Comparison of ENCODE assay signal across 38 cellular contexts in genomic region chr5:53178830-53179229, GRCh38.
"Had no signal": no experiment of that assay in that cellular context is flagged by ENCODE, and none has a peak within 500 bp of the region (broad histone marks: within the 10 kb centered on the region; RNA-seq: fewer than 3 reads in every experiment).

No MANE protein-coding gene starts in this region.

- H3K4me1 ChIP-seq: ascending aorta had no signal

- H3K4me3 ChIP-seq: ascending aorta, cardiac muscle cell had no signal

- H3K36me3 ChIP-seq: ascending aorta, cardiac muscle cell had no signal

- H3K4me1 Mint-ChIP-seq: activated B cell treated with CpG ODN at 0.5 μM for 24 hours; activated CD4-positive, alpha-beta memory T cell treated with anti-CD3 and anti-CD28 coated beads, Interleukin-2, amount 10 ng/mL, durations not matched to agents 7 days and 5 days; activated CD4-positive, alpha-beta T cell treated with anti-CD3 and anti-CD28 coated beads, Interleukin-2, amount 10 ng/mL, durations not matched to agents 24 days and 14 days; activated CD8-positive, alpha-beta memory T cell treated with anti-CD3 and anti-CD28 coated beads, Interleukin-2, amount 10 ng/mL, durations not matched to agents 7 days and 5 days; activated naive CD4-positive, alpha-beta T cell treated with anti-CD3 and anti-CD28 coated beads, Interleukin-2, amount 50 U/mL, for 24 hours; activated naive CD8-positive, alpha-beta T cell treated with anti-CD3 and anti-CD28 coated beads, Interleukin-2, amount 50 U/mL, for 24 hours; brain; central memory CD8-positive, alpha-beta T cell had no signal

- DNase-seq: activated B cell treated with CpG ODN at 0.5 μM for 24 hours; activated CD4-positive, alpha-beta memory T cell treated with anti-CD3 and anti-CD28 coated beads, Interleukin-2, amount 10 ng/mL, durations not matched to agents 7 days and 5 days; activated CD4-positive, alpha-beta T cell treated with anti-CD3 and anti-CD28 coated beads for 4 hours; activated CD4-positive, alpha-beta T cell treated with anti-CD3 and anti-CD28 coated beads, Interleukin-2, amount 10 ng/mL, durations not matched to agents 24 days and 14 days; activated CD4-positive, alpha-beta T cell treated with anti-CD3 and anti-CD28 coated beads, Interleukin-2, amount 50 U/mL, for 1 hour; activated CD4-positive, alpha-beta T cell treated with anti-CD3 and anti-CD28 coated beads, Interleukin-2, amount 50 U/mL, for 4 hours; activated CD4-positive, CD25-positive, alpha-beta regulatory T cell treated with anti-CD3 and anti-CD28 coated beads, Interleukin-2, amount 50 U/mL, for 72 hours; activated CD8-positive, alpha-beta memory T cell treated with anti-CD3 and anti-CD28 coated beads for 24 hours; activated CD8-positive, alpha-beta memory T cell treated with anti-CD3 and anti-CD28 coated beads, Interleukin-2, amount 10 ng/mL, durations not matched to agents 7 days and 5 days; activated CD8-positive, alpha-beta memory T cell treated with anti-CD3 and anti-CD28 coated beads, Interleukin-2, amount 50 U/mL, for 48 hours; activated CD8-positive, alpha-beta T cell treated with anti-CD3 and anti-CD28 coated beads, Interleukin-2, amount 10 ng/mL, durations not matched to agents 7 days and 5 days; activated effector memory CD4-positive, alpha-beta T cell treated with Interleukin-2 at 50 U/mL for 16 hours; activated gamma-delta T cell; activated naive CD4-positive, alpha-beta T cell treated with anti-CD3 and anti-CD28 coated beads, Interleukin-2, amount 10 ng/mL, durations not matched to agents 7 days and 5 days; activated naive CD4-positive, alpha-beta T cell treated with Interleukin-2 at 50 U/mL for 16 hours; activated naive CD8-positive, alpha-beta T cell treated with anti-CD3 and anti-CD28 coated beads, Interleukin-2, amount 10 ng/mL, durations not matched to agents 7 days and 5 days; activated naive CD8-positive, alpha-beta T cell treated with anti-CD3 and anti-CD28 coated beads, Interleukin-2, amount 50 U/mL, for 24 hours; activated T-cell treated with anti-CD3 and anti-CD28 coated beads, Interleukin-2, amount 50 U/mL, for 24 hours; activated T-cell treated with anti-CD3 and anti-CD28 coated beads, Interleukin-2, amount 50 U/mL, for 48 hours; amygdala; anterior cingulate cortex; caudate nucleus; cerebellar nuclear complex; T-helper 1 cell; T-helper 2 cell; T-helper 9 cell had no signal

- H3K9me3 ChIP-seq: ascending aorta had no signal

- FAIRE-seq: bronchial epithelial cell, TTC549 had no signal

- H3K27ac ChIP-seq: ascending aorta, cardiac muscle cell, VCaP had no signal

- ATAC-seq: activated CD8-positive, alpha-beta memory T cell treated with anti-CD3 and anti-CD28 coated beads, Interleukin-2, amount 10 ng/mL, durations not matched to agents 7 days and 5 days; activated CD8-positive, alpha-beta T cell treated with anti-CD3 and anti-CD28 coated beads, Interleukin-2, amount 10 ng/mL, durations not matched to agents 7 days and 5 days; activated naive CD8-positive, alpha-beta T cell treated with anti-CD3 and anti-CD28 coated beads, Interleukin-2, amount 50 U/mL, for 24 hours had no signal

- H3K27me3 Mint-ChIP-seq: brain had no signal

- H3K9me3 Mint-ChIP-seq: activated CD4-positive, alpha-beta memory T cell treated with anti-CD3 and anti-CD28 coated beads, Interleukin-2, amount 10 ng/mL, durations not matched to agents 7 days and 5 days; activated CD4-positive, alpha-beta T cell treated with anti-CD3 and anti-CD28 coated beads, Interleukin-2, amount 10 ng/mL, durations not matched to agents 24 days and 14 days; activated naive CD4-positive, alpha-beta T cell treated with anti-CD3 and anti-CD28 coated beads, Interleukin-2, amount 10 ng/mL, durations not matched to agents 7 days and 5 days; activated naive CD4-positive, alpha-beta T cell treated with anti-CD3 and anti-CD28 coated beads, Interleukin-2, amount 50 U/mL, for 24 hours; activated naive CD8-positive, alpha-beta T cell treated with anti-CD3 and anti-CD28 coated beads, Interleukin-2, amount 10 ng/mL, durations not matched to agents 7 days and 5 days; activated naive CD8-positive, alpha-beta T cell treated with anti-CD3 and anti-CD28 coated beads, Interleukin-2, amount 50 U/mL, for 24 hours; activated T-cell treated with anti-CD3 and anti-CD28 coated beads, Interleukin-2, amount 50 U/mL, for 24 hours; activated T-helper 2 cell treated with anti-CD3 and anti-CD28 coated beads, Interferon-gamma antibody, Interleukin-2, Interleukin-4, amounts not matched to agents 10 μg/mL and 5 μg/mL and 100 μg/mL, durations not matched to agents 14 hours and 24 hours and 36 hours; brain; central memory CD8-positive, alpha-beta T cell; T-helper 1 cell treated with Interleukin-12 subunit alpha and Interleukin-12 subunit beta and Interleukin-4 antibody, amounts not matched to agents 30 μg/mL and 1 μg/mL, for 36 hours; T-helper 2 cell treated with Interferon-gamma antibody and Interleukin-4, amounts not matched to agents 5 μg/mL and 100 μg/mL, for 36 hours had no signal

- H3K27me3 ChIP-seq: ascending aorta, cardiac muscle cell had no signal

- H3K36me3 Mint-ChIP-seq: activated CD8-positive, alpha-beta memory T cell treated with anti-CD3 and anti-CD28 coated beads, Interleukin-2, amount 10 ng/mL, durations not matched to agents 7 days and 5 days; activated naive CD4-positive, alpha-beta T cell treated with anti-CD3 and anti-CD28 coated beads, Interleukin-2, amount 10 ng/mL, durations not matched to agents 7 days and 5 days; activated naive CD4-positive, alpha-beta T cell treated with anti-CD3 and anti-CD28 coated beads, Interleukin-2, amount 50 U/mL, for 24 hours; activated naive CD8-positive, alpha-beta T cell; activated naive CD8-positive, alpha-beta T cell treated with anti-CD3 and anti-CD28 coated beads, Interleukin-2, amount 10 ng/mL, durations not matched to agents 7 days and 5 days; brain had no signal

- H3K27ac Mint-ChIP-seq: activated B cell treated with CpG ODN at 0.5 μM for 24 hours; activated CD4-positive, alpha-beta memory T cell treated with anti-CD3 and anti-CD28 coated beads, Interleukin-2, amount 10 ng/mL, durations not matched to agents 7 days and 5 days; activated CD4-positive, alpha-beta T cell treated with anti-CD3 and anti-CD28 coated beads, Interleukin-2, amount 10 ng/mL, durations not matched to agents 24 days and 14 days; activated CD8-positive, alpha-beta memory T cell treated with anti-CD3 and anti-CD28 coated beads, Interleukin-2, amount 10 ng/mL, durations not matched to agents 7 days and 5 days; activated CD8-positive, alpha-beta T cell treated with anti-CD3 and anti-CD28 coated beads, Interleukin-2, amount 10 ng/mL, durations not matched to agents 7 days and 5 days; activated naive CD4-positive, alpha-beta T cell treated with anti-CD3 and anti-CD28 coated beads, Interleukin-2, amount 10 ng/mL, durations not matched to agents 7 days and 5 days; activated naive CD4-positive, alpha-beta T cell treated with anti-CD3 and anti-CD28 coated beads, Interleukin-2, amount 50 U/mL, for 24 hours; activated naive CD8-positive, alpha-beta T cell; activated naive CD8-positive, alpha-beta T cell treated with anti-CD3 and anti-CD28 coated beads, Interleukin-2, amount 10 ng/mL, durations not matched to agents 7 days and 5 days; activated naive CD8-positive, alpha-beta T cell treated with anti-CD3 and anti-CD28 coated beads, Interleukin-2, amount 50 U/mL, for 24 hours; activated T-cell treated with anti-CD3 and anti-CD28 coated beads, Interleukin-2, amount 50 U/mL, for 24 hours; activated T-helper 2 cell treated with anti-CD3 and anti-CD28 coated beads, Interferon-gamma antibody, Interleukin-2, Interleukin-4, amounts not matched to agents 10 μg/mL and 5 μg/mL and 100 μg/mL, durations not matched to agents 14 hours and 24 hours and 36 hours; brain; T-helper 1 cell treated with Interleukin-12 subunit alpha and Interleukin-12 subunit beta and Interleukin-4 antibody, amounts not matched to agents 30 μg/mL and 1 μg/mL, for 36 hours; T-helper 2 cell treated with Interferon-gamma antibody and Interleukin-4, amounts not matched to agents 5 μg/mL and 100 μg/mL, for 36 hours had no signal

- H3K4me3 Mint-ChIP-seq: activated B cell treated with CpG ODN at 0.5 μM for 24 hours; activated CD4-positive, alpha-beta memory T cell treated with anti-CD3 and anti-CD28 coated beads, Interleukin-2, amount 10 ng/mL, durations not matched to agents 7 days and 5 days; activated CD4-positive, alpha-beta T cell treated with anti-CD3 and anti-CD28 coated beads, Interleukin-2, amount 10 ng/mL, durations not matched to agents 24 days and 14 days; activated CD8-positive, alpha-beta memory T cell treated with anti-CD3 and anti-CD28 coated beads, Interleukin-2, amount 10 ng/mL, durations not matched to agents 7 days and 5 days; activated CD8-positive, alpha-beta T cell treated with anti-CD3 and anti-CD28 coated beads, Interleukin-2, amount 10 ng/mL, durations not matched to agents 7 days and 5 days; activated naive CD4-positive, alpha-beta T cell treated with anti-CD3 and anti-CD28 coated beads, Interleukin-2, amount 10 ng/mL, durations not matched to agents 7 days and 5 days; activated naive CD4-positive, alpha-beta T cell treated with anti-CD3 and anti-CD28 coated beads, Interleukin-2, amount 50 U/mL, for 24 hours; activated naive CD8-positive, alpha-beta T cell; activated naive CD8-positive, alpha-beta T cell treated with anti-CD3 and anti-CD28 coated beads, Interleukin-2, amount 10 ng/mL, durations not matched to agents 7 days and 5 days; activated naive CD8-positive, alpha-beta T cell treated with anti-CD3 and anti-CD28 coated beads, Interleukin-2, amount 50 U/mL, for 24 hours; activated T-cell treated with anti-CD3 and anti-CD28 coated beads, Interleukin-2, amount 50 U/mL, for 24 hours; brain; central memory CD8-positive, alpha-beta T cell; T-helper 1 cell treated with Interleukin-12 subunit alpha and Interleukin-12 subunit beta and Interleukin-4 antibody, amounts not matched to agents 30 μg/mL and 1 μg/mL, for 36 hours; T-helper 2 cell treated with Interferon-gamma antibody and Interleukin-4, amounts not matched to agents 5 μg/mL and 100 μg/mL, for 36 hours had no signal
